ENCODE assay signal across 8 cellular contexts in genomic region chr1:148916695-148917348, GRCh38.
DNase-seq lines count a peak whose midpoint lies in the region; ATAC-seq and TF ChIP-seq lines count a peak whose summit lies in the region.
"Not testable (repeated sequence)": the region's sequence is repeated elsewhere in the genome, so short reads cannot be mapped to it uniquely, and the experiment has no call there.

No MANE protein-coding gene starts in this region.

- TF ChIP-seq POLR2A in gastroesophageal sphincter (IDR thresholded peaks at IDR 0.05); sigmoid colon (IDR thresholded peaks at IDR 0.05): not testable (repeated sequence)

- H3F3A ChIP-seq in GM23248 (ENCODE audit: insufficient read depth); MM.1S (ENCODE audit: insufficient read depth, low read length): not testable (repeated sequence)

- peak overlapping the region; percentile 84 for H3K27ac Mint-ChIP-seq in mesothelial cell of epicardium

- WGBS in GM23248 (ENCODE audit: low coverage in 1 of 2, low lambda C conversion rate in 2 of 2, missing lambda C conversion rate in 2 of 2), 2 experiments = 0 to 4% methylated on average over 1 to 3 of the region's 4 CpGs
- WGBS in gastroesophageal sphincter (ENCODE audit: low coverage in 1 of 2), 2 donors = 20 to 33% methylated on average over 1 of the region's 4 CpGs
- 28 to 33% methylated on average over 2 of the region's 4 CpGs for WGBS in sigmoid colon, 2 donors

- H3K9me3 ChIP-seq in GM23248 (ENCODE audit: low read depth); MM.1S (replicated peaks; ENCODE audit: insufficient read depth, low read length); ascending aorta; gastroesophageal sphincter; sigmoid colon; tibial artery: not testable (repeated sequence)

- not testable (repeated sequence) for H3K4me3 Mint-ChIP-seq in mesothelial cell of epicardium

- TF ChIP-seq EP300 in gastroesophageal sphincter (IDR thresholded peaks at IDR 0.05); sigmoid colon (IDR thresholded peaks at IDR 0.05): not testable (repeated sequence)

- H3K27ac ChIP-seq in GM23248 (peak overlapping the region; percentile 87), MM.1S (ENCODE audit: low read length) (peak overlapping the region; percentile 21; the same call in 1 of the 2 replicates), ascending aorta (peak overlapping the region; percentile 66 to 79), gastroesophageal sphincter (peak overlapping the region in 1 of 4 donors; percentile 31), sigmoid colon (peak overlapping the region in 1 of 4 donors; percentile 55), tibial artery (peak overlapping the region; percentile 52 to 70)

- ATAC-seq in gastroesophageal sphincter (peak; percentile 85), left ventricle myocardium superior (peak; percentile 88)

- not testable (repeated sequence) for H3K36me3 ChIP-seq in GM23248 (ENCODE audit: low read depth); MM.1S (replicated peaks; ENCODE audit: insufficient read depth, low read length); ascending aorta; gastroesophageal sphincter; sigmoid colon; tibial artery

- peak overlapping the region; percentile 72 for H3K9ac ChIP-seq in GM23248
- H3K9ac ChIP-seq in MM.1S (ENCODE audit: low read length) = not testable (repeated sequence)

- not testable (repeated sequence) for H3K4me3 ChIP-seq in GM23248; MM.1S (ENCODE audit: low read length); ascending aorta; gastroesophageal sphincter; sigmoid colon; tibial artery

- H3K27me3 ChIP-seq in GM23248 (replicated peaks; ENCODE audit: insufficient read depth); MM.1S (replicated peaks; ENCODE audit: insufficient read depth, low read length); ascending aorta; gastroesophageal sphincter; sigmoid colon; tibial artery: not testable (repeated sequence)

- not testable (repeated sequence) for DNase-seq in GM23248; MM.1S; mesothelial cell of epicardium (ENCODE audit: low spot score in 2 of 2, unreplicated experiment in 2 of 2)
- DNase-seq in ascending aorta (ENCODE audit: low spot score in 2 of 2) = peak in 1 of 2 donors; percentile 90
- peak; percentile 24 for DNase-seq in left ventricle myocardium superior
- DNase-seq in sigmoid colon = peak; percentile 54
- peak; percentile 25 to 72 for DNase-seq in tibial artery

- not testable (repeated sequence) for TF ChIP-seq CTCF in MM.1S (IDR thresholded peaks at IDR 0.05; ENCODE audit: low read length); ascending aorta (IDR thresholded peaks at IDR 0.05); gastroesophageal sphincter (IDR thresholded peaks at IDR 0.05); mesothelial cell of epicardium (IDR thresholded peaks at IDR 0.05; ENCODE audit: unreplicated experiment); sigmoid colon (IDR thresholded peaks at IDR 0.05); tibial artery (IDR thresholded peaks at IDR 0.05)

- in situ Hi-C loops in GM23248 (cut with MboI) = not testable (repeated sequence)

- not testable (repeated sequence) for H3K79me2 ChIP-seq in GM23248 (ENCODE audit: insufficient read depth); MM.1S (ENCODE audit: low read length)

- not testable (repeated sequence) for H4K20me1 ChIP-seq in GM23248 (ENCODE audit: insufficient read depth); MM.1S (ENCODE audit: insufficient read depth, low read length)

- not testable (repeated sequence) for H2AFZ ChIP-seq in GM23248; MM.1S (ENCODE audit: low read length)

- H3K27me3 Mint-ChIP-seq in mesothelial cell of epicardium (ENCODE audit: low read depth) = not testable (repeated sequence)

- not testable (repeated sequence) for H3K9me2 ChIP-seq in GM23248 (ENCODE audit: insufficient read depth); MM.1S (replicated peaks; ENCODE audit: insufficient read depth, low read length)

- intact Hi-C loops in ascending aorta (cut with DNase I); left ventricle myocardium superior (cut with micrococcal nuclease); sigmoid colon (cut with DNase I); tibial artery (cut with DNase I; ENCODE audit: low total_unique reads): not testable (repeated sequence)

- not testable (repeated sequence) for H3K36me3 Mint-ChIP-seq in mesothelial cell of epicardium

- not testable (repeated sequence) for H3K9me3 Mint-ChIP-seq in mesothelial cell of epicardium

- H3K4me1 Mint-ChIP-seq in mesothelial cell of epicardium = not testable (repeated sequence)

- not testable (repeated sequence) for H3K4me1 ChIP-seq in GM23248 (ENCODE audit: insufficient read depth); MM.1S (ENCODE audit: low read length); ascending aorta; gastroesophageal sphincter; sigmoid colon; tibial artery

- H3K4me2 ChIP-seq in GM23248 (ENCODE audit: unreplicated experiment); MM.1S (ENCODE audit: low read depth, low read length): not testable (repeated sequence)
